ENCODE assay signal across 8 cellular contexts in genomic region chr1:31412732-31413404, GRCh38. TPM values are rescaled to one million over a fixed set of nuclear protein-coding genes. Genes with fewer than 3 reads are reported as not detected.
A peak's percentile ranks its signal among the peaks of the same experiment; 100 is the strongest.
DNase-seq lines count a peak whose midpoint lies in the region; ATAC-seq and TF ChIP-seq lines count a peak whose summit lies in the region.

Gene SERINC2 (plus strand): TSS chr1:31413213. CDS start chr1:31413266, 53 bp downstream.

- no peaks in the 10 kb centered on the region for H3K9me2 ChIP-seq in GM23248 (ENCODE audit: insufficient read depth)

- TF ChIP-seq CTCF in upper lobe of left lung (IDR thresholded peaks at IDR 0.05) = no peak

- H4K91ac ChIP-seq in mesenchymal stem cell (ENCODE audit: low read length) = peak within 1 kb of the TSS; percentile 2

- H3K4ac ChIP-seq in mesenchymal stem cell (ENCODE audit: low read depth in 1 of 2, low read length in 2 of 2) = peak within 1 kb of the TSS; percentile 40 to 71

- H3K79me1 ChIP-seq in mesenchymal stem cell (replicated peaks; ENCODE audit: low read length, poor library complexity, severe bottlenecking) = no peaks in the 10 kb centered on the region

- no peak within 1 kb of the TSS for H2BK5ac ChIP-seq in mesenchymal stem cell (ENCODE audit: low read depth, low read length, poor library complexity, severe bottlenecking)

- H3K4me2 ChIP-seq in GM23248 (ENCODE audit: unreplicated experiment) (peak within 1 kb of the TSS; percentile 84), mesenchymal stem cell (ENCODE audit: low read length, poor library complexity, severe bottlenecking) (peak within 1 kb of the TSS; percentile 93)

- peak; percentile 67 to 69 for ATAC-seq in upper lobe of left lung (ENCODE audit: low FRiP score in 2 of 2)

- H3K4me3 ChIP-seq in GM23248 = peak within 1 kb of the TSS; percentile 88
- H3K4me3 ChIP-seq in mesenchymal stem cell (ENCODE audit: insufficient read depth in 1 of 2, low read depth in 1 of 2, low read length in 2 of 2) = peak within 1 kb of the TSS; percentile 63 to 88
- peak within 1 kb of the TSS; percentile 53 to 81 (median 72) for H3K4me3 ChIP-seq in upper lobe of left lung

- TF ChIP-seq EP300 in upper lobe of left lung (IDR thresholded peaks at IDR 0.05) = no peak

- H3K36me3 ChIP-seq in GM23248 (ENCODE audit: low read depth) (no peaks in the 10 kb centered on the region), mesenchymal stem cell (ENCODE audit: control insufficient read depth in 1 of 2, insufficient read depth in 2 of 2, low read depth in 1 of 2, low read length in 2 of 2) (no peaks in the 10 kb centered on the region), upper lobe of left lung (no peaks in the 10 kb centered on the region)

- H2BK12ac ChIP-seq in mesenchymal stem cell (ENCODE audit: low read length in 2 of 2) = peak within 1 kb of the TSS in 1 of 2 experiments; percentile 60

- peak within 1 kb of the TSS; percentile 81 for H3K9ac ChIP-seq in GM23248
- peak within 1 kb of the TSS; percentile 84 for H3K9ac ChIP-seq in mesenchymal stem cell (ENCODE audit: low read length)

- H2AFZ ChIP-seq in GM23248 (peak within 1 kb of the TSS; percentile 94), mesenchymal stem cell (ENCODE audit: low read depth, low read length) (peak within 1 kb of the TSS; percentile 63)

- H4K20me1 ChIP-seq in GM23248 (ENCODE audit: insufficient read depth) = no peaks in the 10 kb centered on the region

- H2BK15ac ChIP-seq in mesenchymal stem cell (ENCODE audit: low read depth, poor library complexity, severe bottlenecking) = peak within 1 kb of the TSS; percentile 26

- 4 to 12% methylated on average over 23 to 59 of the region's 63 CpGs for WGBS in GM23248 (ENCODE audit: low coverage in 1 of 2, low lambda C conversion rate in 2 of 2, missing lambda C conversion rate in 2 of 2), 2 experiments
- 4% methylated on average over 57 of the region's 63 CpGs for WGBS in mesenchymal stem cell
- WGBS in upper lobe of left lung, 2 donors = 5 to 21% methylated on average over 6 to 27 of the region's 63 CpGs

- peak within 1 kb of the TSS; percentile 81 for H2BK120ac ChIP-seq in mesenchymal stem cell (ENCODE audit: low read depth, low read length)

- no peak within 1 kb of the TSS for H2AK5ac ChIP-seq in mesenchymal stem cell (ENCODE audit: low read length, severe bottlenecking)

- 0 out of 2 replicates have a peak, but pooled peaks cover 6% of the 10 kb centered on the region for H3K79me2 ChIP-seq in GM23248 (ENCODE audit: insufficient read depth)

- no peaks in the 10 kb centered on the region for H3K27me3 ChIP-seq in GM23248 (replicated peaks; ENCODE audit: insufficient read depth)
- peaks cover 11 to 26% of the 10 kb centered on the region in 2 experiments for H3K27me3 ChIP-seq in mesenchymal stem cell (ENCODE audit: control insufficient read depth in 1 of 2, insufficient read depth in 1 of 2, low read length in 2 of 2)
- no peaks in the 10 kb centered on the region for H3K27me3 ChIP-seq in upper lobe of left lung

- H3F3A ChIP-seq in GM23248 (ENCODE audit: insufficient read depth) = peaks cover 4% of the 10 kb centered on the region; the same call in 1 of the 2 replicates

- peak within 1 kb of the TSS; percentile 8 for H4K8ac ChIP-seq in mesenchymal stem cell (ENCODE audit: low read length)

- peak within 1 kb of the TSS; percentile 65 to 75 for H3K18ac ChIP-seq in mesenchymal stem cell (ENCODE audit: low read depth in 1 of 2, low read length in 2 of 2)

- H3K23ac ChIP-seq in mesenchymal stem cell (ENCODE audit: low read length in 2 of 2) = no peak within 1 kb of the TSS

- H3K14ac ChIP-seq in mesenchymal stem cell (ENCODE audit: low read length in 2 of 2) = peak within 1 kb of the TSS in 1 of 2 experiments; percentile 87

- H3K4me1 ChIP-seq in GM23248 (ENCODE audit: insufficient read depth) (peaks cover 25% of the 10 kb centered on the region), mesenchymal stem cell (ENCODE audit: control insufficient read depth, insufficient read depth, low read depth, low read length) (peaks cover 21% of the 10 kb centered on the region), upper lobe of left lung (peaks cover 11 to 19% (median 16%) of the 10 kb centered on the region in 4 donors)

- DNase-seq in COLO668 (lab: John Stamatoyannopoulos, UW; ENCODE audit: unreplicated experiment) (peak; percentile 96), GM23248 (peak; percentile 54), RPMI7951 (ENCODE audit: low read depth) (no peak), dermis blood vessel endothelial cell (peak; percentile 18), mesenchymal stem cell (no peak), upper lobe of left lung (peak; percentile 49 to 92), activated gamma-delta T cell treated with Interleukin-2 at 50 U/mL for 16 hours (no peak), NCI-H1048 (lab: John Stamatoyannopoulos, UW) (no peak)

- TF ChIP-seq POLR2A in upper lobe of left lung (IDR thresholded peaks at IDR 0.05) = peak in 3 of 4 donors; percentile 30 to 60 (median 52)

- in situ Hi-C loops in GM23248 (cut with MboI) = no loop called here

- no peak within 1 kb of the TSS for H3K27ac ChIP-seq in GM23248
- no peak within 1 kb of the TSS for H3K27ac ChIP-seq in mesenchymal stem cell (ENCODE audit: low read length, poor library complexity, severe bottlenecking)
- H3K27ac ChIP-seq in upper lobe of left lung = peak within 1 kb of the TSS; percentile 75 to 80 (median 80)

- H3K9me3 ChIP-seq in GM23248 (ENCODE audit: low read depth) (no peaks in the 10 kb centered on the region), mesenchymal stem cell (ENCODE audit: control insufficient read depth, low read length) (no peaks in the 10 kb centered on the region), upper lobe of left lung (no peaks in the 10 kb centered on the region)

RNA-seq across cellular contexts. Expression of gene SERINC2, which starts in this region (rescaled TPM):
- total RNA-seq in GM23248 (2014; rRNA removed; shearing (Covaris generic)) = 34.4 and 50.9 TPM in 2 replicates
- 96.0 and 99.6 TPM in 2 replicates for polyA plus RNA-seq in GM23248 (2016; fragmentation: Nextera tagmentation; extraction: Ambion mirVana)
- total RNA-seq in RPMI7951 (2014; rRNA removed; shearing (Covaris generic)) = 194 and 269 TPM in 2 replicates
- total RNA-seq in dermis blood vessel endothelial cell (4.8 and 12.9 TPM in 2 replicates), upper lobe of left lung (10 to 100 TPM; 32.3 to 45.9 (median 42.1) TPM)
- 39.9 TPM for polyA plus RNA-seq in mesenchymal stem cell (2013, experiment 1 of 2)
- 39.4 TPM for polyA plus RNA-seq in mesenchymal stem cell (2013, experiment 2 of 2)

Comparison
In these comparisons a context has a peak if more than half of its experiments do, and no peak if none do; other contexts are left out.
1. DNase-seq: peak in COLO668 (single experiment), GM23248 (single experiment), dermis blood vessel endothelial cell (single experiment) and upper lobe of left lung (2 of 2); none in RPMI7951 (single experiment), mesenchymal stem cell (single experiment), activated gamma-delta T cell treated with Interleukin-2 at 50 U/mL for 16 hours (single experiment) and NCI-H1048 (single experiment).
2. H3K27ac ChIP-seq: peak in upper lobe of left lung (4 of 4); none in GM23248 (single experiment) and mesenchymal stem cell (single experiment).
3. Peak in every context shown above with its lines, with median percentiles within 50 percentile points of each other: H3K4me3 ChIP-seq.